In the genomic region with DNA sequence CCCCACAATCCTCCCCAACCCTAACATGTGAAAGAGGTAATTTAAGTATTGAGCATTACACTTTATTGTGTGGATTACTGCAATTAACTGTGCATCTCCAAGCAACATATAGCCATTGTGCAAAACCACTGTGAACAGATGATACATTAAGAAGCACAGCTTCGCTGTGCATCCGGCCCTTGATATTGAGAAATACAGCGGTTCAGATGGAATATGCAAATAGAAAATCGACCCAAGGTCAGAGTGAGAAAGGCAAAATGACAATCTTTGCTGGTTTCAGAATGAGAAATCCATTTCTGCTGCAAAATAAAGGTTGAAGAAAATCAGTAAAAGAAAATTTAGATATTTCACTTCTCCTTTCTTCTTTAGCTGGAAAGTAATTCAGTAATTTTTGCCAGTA, we compare ENCODE assay signal across 21 cellular contexts.
A peak's percentile ranks its signal among the peaks of the same experiment; 100 is the strongest.
DNase-seq lines count a peak whose midpoint lies in the region; ATAC-seq lines count a peak whose summit lies in the region.
"Had no signal": no experiment of that assay in that cellular context is flagged by ENCODE, and none has a peak within 500 bp of the region (broad histone marks: within the 10 kb centered on the region; RNA-seq: fewer than 3 reads in every experiment).

No MANE protein-coding gene starts in this region.

- WGBS in neuronal stem cell (ENCODE audit: extremely low coverage in 2 of 2, insufficient read length in 2 of 2, insufficient replicate concordance in 1 of 2), 2 donors, result no CpG with 5 or more reads among the region's 4 CpGs

- no peak overlapping the region for H2BK5ac ChIP-seq in neuronal stem cell (ENCODE audit: low read length)

- no peak overlapping the region for H3K14ac ChIP-seq in neuronal stem cell (ENCODE audit: low read length)

- H3K27me3 Mint-ChIP-seq in activated CD4-positive, alpha-beta memory T cell treated with anti-CD3 and anti-CD28 coated beads for 36 hours, result no peaks in the 10 kb centered on the region
- H3K27me3 Mint-ChIP-seq: B cell; CD4-positive, CD25-positive, alpha-beta regulatory T cell; IgD-negative memory B cell; T-cell had no signal

- H4K91ac ChIP-seq in neuronal stem cell (ENCODE audit: low read depth, low read length, poor library complexity), result no peak overlapping the region

- H3K36me3 ChIP-seq in neuronal stem cell (replicated peaks in 1 of 2; ENCODE audit: control insufficient read depth in 2 of 2, insufficient read depth in 2 of 2, low read length in 2 of 2), result no peaks in the 10 kb centered on the region
- H3K36me3 ChIP-seq: Peyer's patch had no signal

- no peak overlapping the region for H3K4ac ChIP-seq in neuronal stem cell (ENCODE audit: low read length)

- H3K4me1 ChIP-seq in neuronal stem cell (ENCODE audit: control insufficient read depth in 2 of 2, insufficient read depth in 1 of 2, low read depth in 1 of 2, low read length in 2 of 2), result no peaks in the 10 kb centered on the region
- H3K4me1 ChIP-seq: Caco-2, Peyer's patch had no signal

- no peak overlapping the region for H3K27ac ChIP-seq in neuronal stem cell (replicated peaks; ENCODE audit: low read length)
- H3K27ac ChIP-seq: GM23248, Peyer's patch had no signal

- POLR2A ChIA-PET in activated CD4-positive, alpha-beta memory T cell treated with anti-CD3 and anti-CD28 coated beads for 36 hours (lab: Charles Lee), result no interaction called here

- H3K9me3 Mint-ChIP-seq in activated CD4-positive, alpha-beta memory T cell treated with anti-CD3 and anti-CD28 coated beads for 36 hours, result peaks cover 4% of the 10 kb centered on the region
- H3K9me3 Mint-ChIP-seq: IgD-negative memory B cell had no signal

- no peaks in the 10 kb centered on the region for H3K36me3 Mint-ChIP-seq in activated CD4-positive, alpha-beta memory T cell treated with anti-CD3 and anti-CD28 coated beads for 36 hours
- H3K36me3 Mint-ChIP-seq: CD4-positive, CD25-positive, alpha-beta regulatory T cell; IgD-negative memory B cell; T-cell had no signal

- H2BK12ac ChIP-seq in neuronal stem cell (ENCODE audit: low read length), result no peak overlapping the region

- no peak overlapping the region for H3K4me2 ChIP-seq in neuronal stem cell (ENCODE audit: insufficient read depth, low read length, poor library complexity, severe bottlenecking)
- H3K4me2 ChIP-seq: SK-N-SH had no signal

- H3K4me3 ChIP-seq in neuronal stem cell (ENCODE audit: low read length in 2 of 2), result no peak overlapping the region
- H3K4me3 ChIP-seq: GM23248, Peyer's patch had no signal

- CTCF ChIA-PET in activated CD4-positive, alpha-beta memory T cell treated with anti-CD3 and anti-CD28 coated beads for 36 hours (lab: Charles Lee), result no interaction called here

- DNase-seq in neuronal stem cell (ENCODE audit: low spot score) (no peak), medulla oblongata (ENCODE audit: extremely low spot score) (no peak)
- no peak for DNase-seq in activated CD4-positive, alpha-beta memory T cell treated with anti-CD3 and anti-CD28 coated beads for 36 hours
- no peak for DNase-seq in stimulated activated naive CD8-positive, alpha-beta T cell treated with anti-CD3 and anti-CD28 coated beads, Interleukin-15, Interleukin-2, amounts not matched to agents 100 U/mL and 50 U/mL, for 24 hours
- DNase-seq: Caco-2; CD4-positive, CD25-positive, alpha-beta regulatory T cell; DMS53; GM23248; HCEC 1CT; NCI-H187; NCI-H774; Peyer's patch; Right ventricle myocardium superior; SK-N-SH; T-cell; T-helper 9 cell had no signal

- ATAC-seq in GM18873 (IDR thresholded peaks at IDR 0.05; ENCODE audit: low FRiP score, unreplicated experiment) (peak; percentile 50), GM21526 (IDR thresholded peaks at IDR 0.05; ENCODE audit: low FRiP score, unreplicated experiment) (peak; percentile 80), HG03432 (IDR thresholded peaks at IDR 0.05; ENCODE audit: unreplicated experiment) (peak; percentile 73)
- no peak for ATAC-seq in stimulated activated naive CD8-positive, alpha-beta T cell treated with anti-CD3 and anti-CD28 coated beads, Interleukin-15, Interleukin-2, amounts not matched to agents 100 U/mL and 50 U/mL, for 24 hours
- ATAC-seq: T-cell had no signal

- H3K79me1 ChIP-seq in neuronal stem cell (ENCODE audit: low read depth, low read length), result no peaks in the 10 kb centered on the region

- H2BK15ac ChIP-seq in neuronal stem cell (ENCODE audit: low read length), result no peak overlapping the region

- H4K8ac ChIP-seq in neuronal stem cell (ENCODE audit: low read depth, low read length), result no peak overlapping the region

- H3K9ac ChIP-seq in neuronal stem cell (ENCODE audit: low read depth, low read length, poor library complexity), result no peak overlapping the region
- H3K9ac ChIP-seq: GM23248, SK-N-SH had no signal

- H3K4me1 Mint-ChIP-seq in activated CD4-positive, alpha-beta memory T cell treated with anti-CD3 and anti-CD28 coated beads for 36 hours (ENCODE audit: low read depth), result no peaks in the 10 kb centered on the region
- H3K4me1 Mint-ChIP-seq: B cell; CD4-positive, CD25-positive, alpha-beta regulatory T cell; T-cell had no signal

- intact Hi-C loops in activated CD4-positive, alpha-beta memory T cell treated with anti-CD3 and anti-CD28 coated beads for 36 hours (cut with micrococcal nuclease), result no loop called here

- H3K4me3 Mint-ChIP-seq in activated CD4-positive, alpha-beta memory T cell treated with anti-CD3 and anti-CD28 coated beads for 36 hours, result no peak overlapping the region
- H3K4me3 Mint-ChIP-seq: B cell; CD4-positive, CD25-positive, alpha-beta regulatory T cell; IgD-negative memory B cell; T-cell had no signal

- H3K9me3 ChIP-seq in neuronal stem cell (replicated peaks in 1 of 2; ENCODE audit: control insufficient read depth in 2 of 2, insufficient read depth in 1 of 2, low read depth in 1 of 2, low read length in 2 of 2), result no peaks in the 10 kb centered on the region
- H3K9me3 ChIP-seq: Caco-2, Peyer's patch, SK-N-SH had no signal

- no peaks in the 10 kb centered on the region for H3K27me3 ChIP-seq in neuronal stem cell (ENCODE audit: control insufficient read depth in 3 of 3, insufficient read depth in 3 of 3, low read depth in 1 of 3, low read length in 3 of 3)
- H3K27me3 ChIP-seq: Peyer's patch had no signal

- no peak overlapping the region for H2BK120ac ChIP-seq in neuronal stem cell (ENCODE audit: low read depth, low read length)

- H3K23ac ChIP-seq in neuronal stem cell (ENCODE audit: low read depth, low read length, poor library complexity), result no peak overlapping the region

- H3K27ac Mint-ChIP-seq in activated CD4-positive, alpha-beta memory T cell treated with anti-CD3 and anti-CD28 coated beads for 36 hours, result no peak overlapping the region
- H3K27ac Mint-ChIP-seq: B cell; CD4-positive, CD25-positive, alpha-beta regulatory T cell; IgD-negative memory B cell; T-cell had no signal

- no peak overlapping the region for H2AK5ac ChIP-seq in neuronal stem cell (ENCODE audit: low read depth, low read length)

- H3K18ac ChIP-seq in neuronal stem cell (ENCODE audit: low read length), result no peak overlapping the region

- H2AFZ ChIP-seq in neuronal stem cell (ENCODE audit: low read length), result peak overlapping the region; percentile 29
- H2AFZ ChIP-seq: GM23248 had no signal
